In genomic region chr3:105355355-105356063, GRCh38 we compare ENCODE assay signal across 1 cellular context.
TF ChIP-seq lines count a peak whose summit lies in the region.

No MANE protein-coding gene starts in this region.

TF ChIP-seq in HepG2, 621 proteins besides CTCF, POLR2A, EP300 and RAD21 (continued from another document):
- no peak for TF ChIP-seq CSRNP2 (CRISPR knock-in tag; conservative IDR thresholded peaks at IDR 0.05; ENCODE audit: low read depth)
- TF ChIP-seq ZNF10 (CRISPR knock-in tag; IDR thresholded peaks at IDR 0.05; ENCODE audit: borderline replicate concordance, low read depth): no peak
- TF ChIP-seq ASH2L (IDR thresholded peaks at IDR 0.05; ENCODE audit: insufficient read length, low read depth, low read length): no peak
- TF ChIP-seq ZNF773 (CRISPR knock-in tag; IDR thresholded peaks at IDR 0.05; ENCODE audit: borderline replicate concordance): no peak
- no peak for TF ChIP-seq IRF1 (CRISPR knock-in tag; IDR thresholded peaks at IDR 0.05; ENCODE audit: low read depth)
- TF ChIP-seq WIZ (CRISPR knock-in tag; IDR thresholded peaks at IDR 0.05): no peak
- TF ChIP-seq, protein P1, sequence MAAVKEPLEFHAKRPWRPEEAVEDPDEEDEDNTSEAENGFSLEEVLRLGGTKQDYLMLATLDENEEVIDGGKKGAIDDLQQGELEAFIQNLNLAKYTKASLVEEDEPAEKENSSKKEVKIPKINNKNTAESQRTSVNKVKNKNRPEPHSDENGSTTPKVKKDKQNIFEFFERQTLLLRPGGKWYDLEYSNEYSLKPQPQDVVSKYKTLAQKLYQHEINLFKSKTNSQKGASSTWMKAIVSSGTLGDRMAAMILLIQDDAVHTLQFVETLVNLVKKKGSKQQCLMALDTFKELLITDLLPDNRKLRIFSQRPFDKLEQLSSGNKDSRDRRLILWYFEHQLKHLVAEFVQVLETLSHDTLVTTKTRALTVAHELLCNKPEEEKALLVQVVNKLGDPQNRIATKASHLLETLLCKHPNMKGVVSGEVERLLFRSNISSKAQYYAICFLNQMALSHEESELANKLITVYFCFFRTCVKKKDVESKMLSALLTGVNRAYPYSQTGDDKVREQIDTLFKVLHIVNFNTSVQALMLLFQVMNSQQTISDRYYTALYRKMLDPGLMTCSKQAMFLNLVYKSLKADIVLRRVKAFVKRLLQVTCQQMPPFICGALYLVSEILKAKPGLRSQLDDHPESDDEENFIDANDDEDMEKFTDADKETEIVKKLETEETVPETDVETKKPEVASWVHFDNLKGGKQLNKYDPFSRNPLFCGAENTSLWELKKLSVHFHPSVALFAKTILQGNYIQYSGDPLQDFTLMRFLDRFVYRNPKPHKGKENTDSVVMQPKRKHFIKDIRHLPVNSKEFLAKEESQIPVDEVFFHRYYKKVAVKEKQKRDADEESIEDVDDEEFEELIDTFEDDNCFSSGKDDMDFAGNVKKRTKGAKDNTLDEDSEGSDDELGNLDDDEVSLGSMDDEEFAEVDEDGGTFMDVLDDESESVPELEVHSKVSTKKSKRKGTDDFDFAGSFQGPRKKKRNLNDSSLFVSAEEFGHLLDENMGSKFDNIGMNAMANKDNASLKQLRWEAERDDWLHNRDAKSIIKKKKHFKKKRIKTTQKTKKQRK (IDR thresholded peaks at IDR 0.05; ENCODE audit: low read length): no peak
- no peak for TF ChIP-seq HIVEP1 (CRISPR knock-in tag; IDR thresholded peaks at IDR 0.05)
- no peak for TF ChIP-seq ZHX2 (IDR thresholded peaks at IDR 0.05; ENCODE audit: low read depth)
- TF ChIP-seq ZHX2 (CRISPR knock-in tag; IDR thresholded peaks at IDR 0.05; ENCODE audit: borderline replicate concordance): no peak
- TF ChIP-seq ZBTB1 (CRISPR knock-in tag; IDR thresholded peaks at IDR 0.05; ENCODE audit: borderline replicate concordance): no peak
- no peak for TF ChIP-seq ZFYVE20 (CRISPR knock-in tag; IDR thresholded peaks at IDR 0.05; ENCODE audit: borderline replicate concordance, low read depth)
- TF ChIP-seq GATAD1 (CRISPR knock-in tag; IDR thresholded peaks at IDR 0.05): no peak
- no peak for TF ChIP-seq ZNF143 (CRISPR knock-in tag; IDR thresholded peaks at IDR 0.05)
- no peak for TF ChIP-seq CEBPG (CRISPR knock-in tag; IDR thresholded peaks at IDR 0.05)
